Comparison of ENCODE assay signal across 8 cellular contexts in genomic region chr19:4352701-4353121, GRCh38. TPM values are rescaled to one million over a fixed set of nuclear protein-coding genes. Genes with fewer than 3 reads are reported as not detected.
DNase-seq lines count a peak whose midpoint lies in the region; ATAC-seq and TF ChIP-seq lines count a peak whose summit lies in the region.

No MANE protein-coding gene starts in this region.

- H3K27me3 ChIP-seq in OCI-LY1 (ENCODE audit: insufficient read depth, low read length), result no peaks in the 10 kb centered on the region

- no peaks in the 10 kb centered on the region for H3F3A ChIP-seq in OCI-LY1 (ENCODE audit: insufficient read depth, low read length)

- no peaks in the 10 kb centered on the region for H3K9me3 Mint-ChIP-seq in activated T-cell treated with anti-CD3 and anti-CD28 coated beads, Interleukin-2, amount 50 U/mL, for 72 hours

- no peaks in the 10 kb centered on the region for H3K9me3 ChIP-seq in OCI-LY1 (ENCODE audit: low read length)

- no peaks in the 10 kb centered on the region for H3K9me2 ChIP-seq in OCI-LY1 (ENCODE audit: low read depth, low read length)

- H3K4me3 ChIP-seq in OCI-LY1 (ENCODE audit: low read depth, low read length, poor library complexity, severe bottlenecking), result no peak overlapping the region

- no peak overlapping the region for H3K4me3 Mint-ChIP-seq in activated T-cell treated with anti-CD3 and anti-CD28 coated beads, Interleukin-2, amount 50 U/mL, for 72 hours

- H2AFZ ChIP-seq in OCI-LY1 (ENCODE audit: low read length), result no peak overlapping the region

- H3K4me2 ChIP-seq in OCI-LY1 (ENCODE audit: low read length), result no peak overlapping the region

- no peak overlapping the region for H3K9ac ChIP-seq in OCI-LY1 (ENCODE audit: low read length)

- ATAC-seq in activated T-cell treated with anti-CD3 and anti-CD28 coated beads, Interleukin-2, amount 50 U/mL, for 72 hours (replicated peaks in 1 of 2), result peak; percentile 62 to 64
- ATAC-seq in GM19324 (IDR thresholded peaks at IDR 0.05; ENCODE audit: low FRiP score, unreplicated experiment), result no peak

- peak; percentile 70 for TF ChIP-seq CTCF in OCI-LY1 (IDR thresholded peaks at IDR 0.05; ENCODE audit: low read length)

- H3K36me3 ChIP-seq in OCI-LY1 (ENCODE audit: insufficient read depth, low read length), result peaks cover 3% of the 10 kb centered on the region

- peaks cover 0 to 2% of the 10 kb centered on the region in 2 donors for H3K36me3 Mint-ChIP-seq in activated T-cell treated with anti-CD3 and anti-CD28 coated beads, Interleukin-2, amount 50 U/mL, for 72 hours (ENCODE audit: insufficient read depth in 2 of 2)

- DNase-seq in ACHN, result peak; percentile 59
- DNase-seq in GM19240 (ENCODE audit: insufficient read length, low spot score), result peak; percentile 87
- DNase-seq in activated T-cell treated with anti-CD3 and anti-CD28 coated beads, Interleukin-2, amount 50 U/mL, for 72 hours, result peak; percentile 64 to 71
- peak; percentile 35 for DNase-seq in foreskin melanocyte
- peak; percentile 65 for DNase-seq in retina
- no peak for DNase-seq in putamen (ENCODE audit: low spot score)

- H4K20me1 ChIP-seq in OCI-LY1 (ENCODE audit: insufficient read depth, low read length), result no peaks in the 10 kb centered on the region

- no peaks in the 10 kb centered on the region for H3K79me2 ChIP-seq in OCI-LY1 (ENCODE audit: insufficient read depth, low read length)

- no peaks in the 10 kb centered on the region for H3K27me3 Mint-ChIP-seq in activated T-cell treated with anti-CD3 and anti-CD28 coated beads, Interleukin-2, amount 50 U/mL, for 72 hours (ENCODE audit: low read depth)

- no peaks in the 10 kb centered on the region for H3K4me1 ChIP-seq in OCI-LY1 (ENCODE audit: insufficient read depth, low read length, severe bottlenecking)

- no peaks in the 10 kb centered on the region for H3K4me1 Mint-ChIP-seq in activated T-cell treated with anti-CD3 and anti-CD28 coated beads, Interleukin-2, amount 50 U/mL, for 72 hours (ENCODE audit: low read depth)

- H3K27ac Mint-ChIP-seq in activated T-cell treated with anti-CD3 and anti-CD28 coated beads, Interleukin-2, amount 50 U/mL, for 72 hours, result no peak overlapping the region

- no peak overlapping the region for H3K27ac ChIP-seq in OCI-LY1 (ENCODE audit: low read depth, low read length, poor library complexity, severe bottlenecking)

- in situ Hi-C loops in ACHN (cut with HindIII; ENCODE audit: low pct_ligation_motif_present, low pct_unique_long_range_greater_than_20kb, low sequenced_read_pairs), result no loop called here

RNA-seq across cellular contexts. Expression of gene MPND, which starts 9.3 kb away (rescaled TPM):
- 10 to 100 TPM in 1 of 2 donors, 1 to 10 TPM in 1; 9.7 to 10.3 TPM for total RNA-seq in activated T-cell treated with anti-CD3 and anti-CD28 coated beads, Interleukin-2, amount 50 U/mL, for 72 hours

RNA-seq across cellular contexts. Expression of gene STAP2, which starts 14.1 kb away (rescaled TPM):
- total RNA-seq in activated T-cell treated with anti-CD3 and anti-CD28 coated beads, Interleukin-2, amount 50 U/mL, for 72 hours, result 10 to 100 TPM in 1 of 2 donors, 1 to 10 TPM in 1; 8.3 to 10.0 TPM

RNA-seq across cellular contexts. Expression of gene SH3GL1, which starts 47.6 kb away (rescaled TPM):
- 10 to 100 TPM; 40.6 TPM for total RNA-seq in activated T-cell treated with anti-CD3 and anti-CD28 coated beads, Interleukin-2, amount 50 U/mL, for 72 hours

RNA-seq across cellular contexts. Expression of gene FSD1, which starts 48.3 kb away (rescaled TPM):
- 10 to 100 TPM; 17.1 to 22.8 TPM for total RNA-seq in activated T-cell treated with anti-CD3 and anti-CD28 coated beads, Interleukin-2, amount 50 U/mL, for 72 hours

RNA-seq across cellular contexts. Expression of gene CHAF1A, which starts 49.7 kb away (rescaled TPM):
- total RNA-seq in activated T-cell treated with anti-CD3 and anti-CD28 coated beads, Interleukin-2, amount 50 U/mL, for 72 hours, result 10 to 100 TPM; 74.0 to 79.7 TPM
